ENCODE assay signal across 14 cellular contexts in the genomic region with DNA sequence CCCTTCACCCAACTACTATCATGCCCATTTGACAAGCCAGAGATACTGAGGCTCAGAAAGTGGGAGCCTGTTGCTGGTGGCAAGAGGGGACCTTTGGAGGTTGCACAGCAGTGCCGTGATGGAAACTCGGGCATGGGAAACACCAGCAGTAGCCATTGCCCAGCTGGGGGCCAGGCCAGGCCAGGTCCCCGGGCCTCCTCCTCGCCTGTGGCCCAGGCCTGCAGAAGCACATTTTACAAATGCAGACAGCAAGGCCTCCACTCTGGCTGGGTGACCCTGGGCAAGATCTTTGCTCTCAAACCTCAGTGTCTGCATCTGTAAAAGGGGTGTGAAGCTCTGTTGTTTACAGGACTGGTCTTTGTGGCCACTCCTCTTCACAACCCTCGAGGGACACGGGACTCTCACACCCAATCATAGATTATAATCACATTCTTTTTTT.
"Had no signal": no experiment of that assay in that cellular context is flagged by ENCODE, and none has a peak within 500 bp of the region (broad histone marks: within the 10 kb centered on the region; RNA-seq: fewer than 3 reads in every experiment).

No MANE protein-coding gene starts in this region.

- H3K4me3 ChIP-seq: coronary artery, dorsolateral prefrontal cortex, heart left ventricle, smooth muscle cell, thyroid gland had no signal

- H3K27ac Mint-ChIP-seq: type B pancreatic cell had no signal

- H3K9me3 Mint-ChIP-seq: naive thymus-derived CD4-positive, alpha-beta T cell; type B pancreatic cell had no signal

- H3K27me3 ChIP-seq: dorsolateral prefrontal cortex, heart left ventricle, thyroid gland had no signal

- H3K36me3 ChIP-seq: heart left ventricle, neutrophil, thyroid gland had no signal

- H3K9me3 ChIP-seq: heart left ventricle, neutrophil, thyroid gland had no signal

- DNase-seq: dorsolateral prefrontal cortex; effector CD8-positive, alpha-beta T cell; heart left ventricle; hippocampal formation; kidney glomerular epithelial cell; naive thymus-derived CD4-positive, alpha-beta T cell; posterior cingulate gyrus; stimulated activated CD4-positive, alpha-beta T cell treated with anti-CD3 and anti-CD28 coated beads, Interleukin-2, amount 100 ng/mL, for 48 hours; stimulated activated naive CD4-positive, alpha-beta T cell treated with Interleukin-2 at 50 U/mL for 16 hours; thyroid gland had no signal

- H3K36me3 Mint-ChIP-seq: naive thymus-derived CD4-positive, alpha-beta T cell; type B pancreatic cell had no signal

- H3K27ac ChIP-seq: coronary artery, neutrophil, thyroid gland had no signal

- H3K4me3 Mint-ChIP-seq: type B pancreatic cell had no signal

- H3K27me3 Mint-ChIP-seq: naive thymus-derived CD4-positive, alpha-beta T cell had no signal
